In genomic region chr14:95504135-95505029, GRCh38 we compare ENCODE assay signal across 11 cellular contexts. TPM values are rescaled to one million over a fixed set of nuclear protein-coding genes. Genes with fewer than 3 reads are reported as not detected.
DNase-seq lines count a peak whose midpoint lies in the region; ATAC-seq and TF ChIP-seq lines count a peak whose summit lies in the region.
"Had no signal": no experiment of that assay in that cellular context is flagged by ENCODE, and none has a peak within 500 bp of the region (broad histone marks: within the 10 kb centered on the region; RNA-seq: fewer than 3 reads in every experiment).

No MANE protein-coding gene starts in this region.

- H3K4me1 ChIP-seq in mucosa of rectum (ENCODE audit: control insufficient read depth in 2 of 2, insufficient read depth in 2 of 2, low read length in 2 of 2), result peaks cover 15 to 24% of the 10 kb centered on the region in 2 donors
- H3K4me1 ChIP-seq in lower lobe of right lung, result peaks cover 46% of the 10 kb centered on the region

- H3K4me3 ChIP-seq in mucosa of rectum (ENCODE audit: low read length in 2 of 2), result no peak overlapping the region
- no peak overlapping the region for H3K4me3 ChIP-seq in lower lobe of right lung
- H3K4me3 ChIP-seq: skin epidermis had no signal

- H3K36me3 ChIP-seq in mucosa of rectum (ENCODE audit: control insufficient read depth in 2 of 2, insufficient read depth in 2 of 2, low read length in 2 of 2) (no peaks in the 10 kb centered on the region), lower lobe of right lung (peaks cover 10% of the 10 kb centered on the region)

- no peaks in the 10 kb centered on the region for H3K9me3 ChIP-seq in mucosa of rectum (ENCODE audit: control insufficient read depth in 2 of 2, low read length in 2 of 2)
- H3K9me3 ChIP-seq in lower lobe of right lung, result no peaks in the 10 kb centered on the region

- intact Hi-C loops in lower lobe of right lung (cut with DNase I), result no loop called here

- peak overlapping the region; percentile 18 to 25 for H3K27ac ChIP-seq in mucosa of rectum (ENCODE audit: low read depth in 2 of 2, low read length in 2 of 2)
- H3K27ac ChIP-seq in lower lobe of right lung, result no peak overlapping the region

- ATAC-seq in GM21786 (IDR thresholded peaks at IDR 0.05; ENCODE audit: unreplicated experiment) (peak; percentile 29), lower lobe of right lung (no peak)
- ATAC-seq: esophagus mucosa had no signal

- DNase-seq in EL (peak; percentile 60), NCI-H774 (lab: John Stamatoyannopoulos, UW) (no peak), lower lobe of right lung (no peak), GM13977 (ENCODE audit: low spot score) (no peak), C1 segment of cervical spinal cord (lab: John Stamatoyannopoulos, UW) (no peak)
- DNase-seq in activated T-cell treated with anti-CD3 and anti-CD28 coated beads, Interleukin-2, amount 50 U/mL, for 48 hours, result peak; percentile 48 to 56
- DNase-seq: NCI-H1105 had no signal

- no peaks in the 10 kb centered on the region for H3K27me3 ChIP-seq in mucosa of rectum (ENCODE audit: control insufficient read depth in 2 of 2, insufficient read depth in 2 of 2, low read length in 2 of 2)
- H3K27me3 ChIP-seq in lower lobe of right lung (ENCODE audit: low read depth), result no peaks in the 10 kb centered on the region

- TF ChIP-seq CTCF in lower lobe of right lung (IDR thresholded peaks at IDR 0.05) (no peak), GM13977 (IDR thresholded peaks at IDR 0.05; ENCODE audit: extremely low read depth, insufficient read depth, missing control alignments) (no peak)

- no peak overlapping the region for H3K9ac ChIP-seq in mucosa of rectum (ENCODE audit: low read depth in 1 of 2, low read length in 2 of 2)

- in situ Hi-C loops in GM13977 (cut with MboI; ENCODE audit: low pct_unique_long_range_greater_than_20kb, low sequenced_read_pairs, unreplicated experiment), result loop anchor here (25.0 kb wide), 1 partner anchor 1542 kb away; no protein-coding TSS in a partner anchor

RNA-seq across cellular contexts. Expression of gene SYNE3, which starts 12.1 kb away (rescaled TPM):
- total RNA-seq in lower lobe of right lung, result 22.4 TPM

RNA-seq across cellular contexts. Expression of gene GLRX5, which starts 30.5 kb away (rescaled TPM):
- total RNA-seq in lower lobe of right lung, result 23.7 TPM

Comparison
In these comparisons a context has a peak if more than half of its experiments do, and no peak if none do; other contexts are left out.
1. DNase-seq: peak in EL (single experiment) and activated T-cell treated with anti-CD3 and anti-CD28 coated beads, Interleukin-2, amount 50 U/mL, for 48 hours (2 of 2); none in NCI-H774 (single experiment), lower lobe of right lung (single experiment), GM13977 (single experiment) and C1 segment of cervical spinal cord (0 of 14).